In genomic region chrX:29862126-29862664, GRCh38 we compare ENCODE assay signal across 21 cellular contexts.
DNase-seq lines count a peak whose midpoint lies in the region; ATAC-seq, FAIRE-seq and TF ChIP-seq lines count a peak whose summit lies in the region.
"Had no signal": no experiment of that assay in that cellular context is flagged by ENCODE, and none has a peak within 500 bp of the region (broad histone marks: within the 10 kb centered on the region; RNA-seq: fewer than 3 reads in every experiment).

No MANE protein-coding gene starts in this region.

- TF ChIP-seq POLR2A in A549 (IDR thresholded peaks at IDR 0.05; ENCODE audit: low read length), result no peak
- TF ChIP-seq POLR2A in IMR-90 (IDR thresholded peaks at IDR 0.05; ENCODE audit: low read depth, low read length), result no peak
- no peak for TF ChIP-seq POLR2A in H1 (IDR thresholded peaks at IDR 0.05; ENCODE audit: control extremely low read depth in 1 of 2, low read depth in 2 of 2, low read length in 2 of 2)
- no peak for TF ChIP-seq POLR2A in testis (IDR thresholded peaks at IDR 0.05)

- no peak overlapping the region for H4K5ac ChIP-seq in IMR-90 (ENCODE audit: low read depth, low read length)
- H4K5ac ChIP-seq in H1 (ENCODE audit: insufficient read length, low read depth, low read length), result no peak overlapping the region

- H2AK5ac ChIP-seq in IMR-90 (ENCODE audit: low read depth, low read length) (no peak overlapping the region), H1 (ENCODE audit: low read depth, low read length) (no peak overlapping the region)

- H4K8ac ChIP-seq in IMR-90 (ENCODE audit: low read depth in 2 of 2, low read length in 2 of 2) (no peak overlapping the region), H1 (ENCODE audit: extremely low read depth, insufficient read depth, low read length) (no peak overlapping the region)

- H3K4ac ChIP-seq in IMR-90 (ENCODE audit: low read depth, low read length) (no peak overlapping the region), H1 (replicated peaks; ENCODE audit: insufficient read length, low read depth, low read length) (no peak overlapping the region)

- DNase-seq in A549 (ENCODE audit: low read depth in 1 of 2, low spot score in 1 of 2) (no peak), IMR-90 (no peak), H1 (ENCODE audit: low read depth in 1 of 2, low spot score in 2 of 2) (no peak), testis (no peak)
- DNase-seq: ACHN; BE2C; C1 segment of cervical spinal cord; CD4-positive, CD25-positive, alpha-beta regulatory T cell; CD8-positive, alpha-beta memory T cell; COR-L47; DMS 273 treated with DMSO at 0.1 percent for 48 hours; DMS53; DND-41; EL; GOT3; H9 had no signal

- no peak for TF ChIP-seq CTCF in A549 (IDR thresholded peaks at IDR 0.05)
- no peak for TF ChIP-seq CTCF in IMR-90 (conservative IDR thresholded peaks at IDR 0.05; ENCODE audit: low read depth, low read length)
- no peak for TF ChIP-seq CTCF in H1 (IDR thresholded peaks at IDR 0.05; ENCODE audit: control extremely low read depth in 1 of 3, insufficient read depth in 1 of 3, low read depth in 1 of 3, low read length in 3 of 3)
- no peak for TF ChIP-seq CTCF in testis (IDR thresholded peaks at IDR 0.05)

- H3K4me3 ChIP-seq in A549 (no peak overlapping the region), IMR-90 (ENCODE audit: insufficient read depth, low read depth, low read length) (no peak overlapping the region), H1 (ENCODE audit: extremely low read depth in 1 of 4, insufficient read depth in 2 of 4, low read depth in 3 of 4, low read length in 4 of 4) (no peak overlapping the region), testis (no peak overlapping the region)

- H4K91ac ChIP-seq in IMR-90 (ENCODE audit: insufficient read depth, low read depth, low read length), result no peak overlapping the region
- no peak overlapping the region for H4K91ac ChIP-seq in H1 (replicated peaks; ENCODE audit: insufficient read length, low read length)

- no peak for TF ChIP-seq RAD21 in A549 (conservative IDR thresholded peaks at IDR 0.05 in 1 of 2, IDR thresholded peaks at IDR 0.05 in 1 of 2)
- TF ChIP-seq RAD21 in IMR-90 (IDR thresholded peaks at IDR 0.05; ENCODE audit: low read length), result no peak
- no peak for TF ChIP-seq RAD21 in H1 (IDR thresholded peaks at IDR 0.05 in 1 of 2, conservative IDR thresholded peaks at IDR 0.05 in 1 of 2; ENCODE audit: low read depth in 2 of 2, low read length in 2 of 2)

- H2BK120ac ChIP-seq in IMR-90 (ENCODE audit: low read depth, low read length) (no peak overlapping the region), H1 (replicated peaks; ENCODE audit: low read depth, low read length) (no peak overlapping the region)

- BruUV-seq in IMR-90 (replicated peaks; lab: Mats Ljungman, UMichigan), result no TSS peak

- TF ChIP-seq EP300 in A549 (IDR thresholded peaks at IDR 0.05), result no peak
- no peak for TF ChIP-seq EP300 in H1 (IDR thresholded peaks at IDR 0.05; ENCODE audit: borderline replicate concordance in 1 of 2, low read depth in 2 of 2, low read length in 2 of 2)

- no peak overlapping the region for H2BK5ac ChIP-seq in IMR-90 (ENCODE audit: low read depth, low read length, poor library complexity, severe bottlenecking)
- H2BK5ac ChIP-seq in H1 (ENCODE audit: low read depth, low read length), result no peak overlapping the region

- H3K27ac ChIP-seq in A549 (no peak overlapping the region), IMR-90 (ENCODE audit: insufficient read depth, low read length) (no peak overlapping the region), H1 (ENCODE audit: low read depth, low read length) (no peak overlapping the region), testis (no peak overlapping the region)

- H3K27me3 ChIP-seq in IMR-90 (ENCODE audit: control insufficient read depth, insufficient read depth, low read length) (no peaks in the 10 kb centered on the region), H1 (replicated peaks in 1 of 4; ENCODE audit: control insufficient read depth in 3 of 4, extremely low read depth in 1 of 4, insufficient read depth in 3 of 4, low read length in 3 of 4) (no peaks in the 10 kb centered on the region), testis (no peaks in the 10 kb centered on the region)
- H3K27me3 ChIP-seq: BE2C had no signal

- H3K36me3 ChIP-seq in IMR-90 (ENCODE audit: control insufficient read depth, insufficient read depth, low read length) (no peaks in the 10 kb centered on the region), H1 (ENCODE audit: control insufficient read depth in 2 of 4, insufficient read depth in 4 of 4, low read length in 3 of 4) (no peaks in the 10 kb centered on the region), testis (ENCODE audit: low read depth, missing control alignments) (no peaks in the 10 kb centered on the region)
- H3K36me3 ChIP-seq: BE2C had no signal

- CTCF ChIA-PET in A549 (lab: Yijun Ruan, JAX), result interaction anchor here (0.8 kb wide), 1 partner anchor 14 kb away, joined by 3 read pairs; no protein-coding TSS in a partner anchor
- CTCF ChIA-PET in IMR-90 (lab: Yijun Ruan, JAX), result no interaction called here
- CTCF ChIA-PET in H1 (lab: Charles Lee; ENCODE audit: partially characterized antibody), result no interaction called here

- no peak overlapping the region for H2AFZ ChIP-seq in IMR-90 (replicated peaks; ENCODE audit: low read length, poor library complexity)
- no peak overlapping the region for H2AFZ ChIP-seq in H1 (ENCODE audit: low read length)

- ATAC-seq in A549 (no peak), GM18858 (IDR thresholded peaks at IDR 0.05; ENCODE audit: unreplicated experiment) (peak; percentile 47), IMR-90 (ENCODE audit: low read depth) (no peak), HG03565 (IDR thresholded peaks at IDR 0.05; ENCODE audit: unreplicated experiment) (no peak), HG03097 (IDR thresholded peaks at IDR 0.05; ENCODE audit: low FRiP score, unreplicated experiment) (no peak)

- no peak overlapping the region for H3K23ac ChIP-seq in IMR-90 (ENCODE audit: low read depth, low read length)
- H3K23ac ChIP-seq in H1 (ENCODE audit: insufficient read length), result no peak overlapping the region

- POLR2A ChIA-PET in A549 (lab: Yijun Ruan, JAX) (no interaction called here), IMR-90 (lab: Charles Lee; ENCODE audit: unreplicated experiment) (no interaction called here), H1 (lab: Charles Lee; ENCODE audit: partially characterized antibody) (no interaction called here)

- FAIRE-seq in A549 (lab: Jason Lieb, UNC) (no peak), H1 (lab: Jason Lieb, UNC) (no peak)
- FAIRE-seq: GM12892, GM18507 had no signal

- H3K56ac ChIP-seq in IMR-90 (ENCODE audit: extremely low read depth, insufficient read depth, low read length) (no peak overlapping the region), H1 (replicated peaks; ENCODE audit: insufficient read length, low read depth, low read length) (no peak overlapping the region)

- H3K9me3 ChIP-seq in A549 (no peaks in the 10 kb centered on the region), IMR-90 (ENCODE audit: control insufficient read depth, insufficient read depth, low read length) (no peaks in the 10 kb centered on the region), H1 (ENCODE audit: insufficient read depth in 2 of 2, low read depth in 1 of 2, low read length in 1 of 2) (no peaks in the 10 kb centered on the region), testis (no peaks in the 10 kb centered on the region)
- H3K9me3 ChIP-seq: BE2C had no signal

- H2BK15ac ChIP-seq in IMR-90 (ENCODE audit: low read depth, low read length) (no peak overlapping the region), H1 (ENCODE audit: low read length) (no peak overlapping the region)

- H3K79me1 ChIP-seq in IMR-90 (ENCODE audit: low read depth in 1 of 2, low read length in 2 of 2), result no peaks in the 10 kb centered on the region
- no peaks in the 10 kb centered on the region for H3K79me1 ChIP-seq in H1 (ENCODE audit: low read depth, low read length)

- H3K79me2 ChIP-seq in H1 (ENCODE audit: control insufficient read depth in 1 of 2, insufficient read depth in 2 of 2, low read length in 2 of 2), result no peaks in the 10 kb centered on the region

- in situ Hi-C loops in IMR-90 (cut with MboI; ENCODE audit: low sequenced_read_pairs), result no loop called here

- H4K20me1 ChIP-seq in IMR-90 (ENCODE audit: insufficient read depth, low read length) (no peaks in the 10 kb centered on the region), H1 (replicated peaks in 1 of 2; ENCODE audit: control insufficient read depth in 1 of 2, insufficient read depth in 2 of 2, low read length in 2 of 2) (no peaks in the 10 kb centered on the region)

- H3K14ac ChIP-seq in IMR-90 (replicated peaks; ENCODE audit: low read depth, low read length) (no peak overlapping the region), H1 (ENCODE audit: insufficient read length) (no peak overlapping the region)

- no peak overlapping the region for H3K9ac ChIP-seq in IMR-90 (ENCODE audit: low read depth, low read length)
- H3K9ac ChIP-seq in H1 (replicated peaks in 1 of 4; ENCODE audit: extremely low read depth in 1 of 4, low read depth in 3 of 4, low read length in 3 of 4), result no peak overlapping the region

- no peak overlapping the region for H3K18ac ChIP-seq in IMR-90 (ENCODE audit: low read depth, low read length)
- H3K18ac ChIP-seq in H1 (ENCODE audit: extremely low read depth, low read length), result no peak overlapping the region

- no peak overlapping the region for H2BK12ac ChIP-seq in H1 (ENCODE audit: low read depth, low read length)

- H3K4me2 ChIP-seq in A549, result no peak overlapping the region
- no peak overlapping the region for H3K4me2 ChIP-seq in IMR-90 (ENCODE audit: low read depth, low read length)
- H3K4me2 ChIP-seq in H1 (ENCODE audit: insufficient read depth in 1 of 2, low read depth in 2 of 2, low read length in 2 of 2), result no peak overlapping the region

- H3K23me2 ChIP-seq in H1 (ENCODE audit: low read depth, low read length), result no peaks in the 10 kb centered on the region

- no peaks in the 10 kb centered on the region for H3K9me1 ChIP-seq in IMR-90 (ENCODE audit: insufficient read depth, low read length)

- intact Hi-C loops in IMR-90 (cut with micrococcal nuclease), result no loop called here
- intact Hi-C loops in testis (cut with DNase I; ENCODE audit: low total_unique reads), result no loop called here

- H2BK20ac ChIP-seq in IMR-90 (ENCODE audit: low read depth, low read length) (no peak overlapping the region), H1 (ENCODE audit: low read length) (no peak overlapping the region)

- no peak overlapping the region for H2AK9ac ChIP-seq in IMR-90 (replicated peaks; ENCODE audit: low read depth, low read length, poor library complexity)

- WGBS in A549 (ENCODE audit: missing lambda C conversion rate), result 55% methylated on average over 6 of the region's 6 CpGs
- no CpG with 5 or more reads among the region's 6 CpGs for WGBS in IMR-90 (ENCODE audit: extremely low coverage in 2 of 2, insufficient read length in 1 of 2), 2 experiments
- 88% methylated on average over 3 of the region's 6 CpGs; no CpG with 5 or more reads in 1 of the 2 experiments for WGBS in H1 (ENCODE audit: extremely low coverage in 1 of 2, insufficient coverage in 1 of 2, insufficient read length in 1 of 2, insufficient replicate concordance in 2 of 2, low coverage in 1 of 2, low lambda C conversion rate in 2 of 2, missing lambda C conversion rate in 1 of 2), 2 experiments
- 84 to 86% methylated on average over 6 of the region's 6 CpGs for WGBS in testis, 2 donors

- H3K4me1 ChIP-seq in A549 (no peaks in the 10 kb centered on the region), IMR-90 (ENCODE audit: control insufficient read depth, insufficient read depth, low read length) (no peaks in the 10 kb centered on the region), H1 (replicated peaks in 1 of 4; ENCODE audit: control insufficient read depth in 3 of 4, insufficient read depth in 4 of 4, low read length in 3 of 4) (no peaks in the 10 kb centered on the region), testis (no peaks in the 10 kb centered on the region)
- H3K4me1 ChIP-seq: BE2C had no signal

- dilution Hi-C loops in IMR-90 (cut with HindIII; ENCODE audit: low sequenced_read_pairs, unreplicated experiment), result no loop called here

Comparison
In these comparisons a context has a peak if more than half of its experiments do, and no peak if none do; other contexts are left out.
1. Of the 18 proteins assayed by ChIP-seq in both H1 and A549: peak only in H1: none; only in A549: none; in both: MAFK; in neither: 17.